ENCODE assay signal across 1 cellular context in genomic region chr1:147579532-147580199, GRCh38.
TF ChIP-seq lines count a peak whose summit lies in the region.

No MANE protein-coding gene starts in this region.

TF ChIP-seq in HepG2, 621 proteins besides CTCF, POLR2A, EP300 and RAD21 (continued from another document and continues in another):
- TF ChIP-seq ZBTB10 (CRISPR knock-in tag; IDR thresholded peaks at IDR 0.05; ENCODE audit: borderline replicate concordance) (no peak), JUNB (CRISPR knock-in tag; IDR thresholded peaks at IDR 0.05; ENCODE audit: borderline replicate concordance) (no peak), POGK (CRISPR knock-in tag; conservative IDR thresholded peaks at IDR 0.05) (no peak), HMG20B (CRISPR knock-in tag; conservative IDR thresholded peaks at IDR 0.05) (no peak), SOX13 (IDR thresholded peaks at IDR 0.05) (no peak), SOX13 (CRISPR knock-in tag; conservative IDR thresholded peaks at IDR 0.05 in 1 of 2, IDR thresholded peaks at IDR 0.05 in 1 of 2) (peak in 1 of 2 experiments; percentile 57; a peak in 2 of 4 replicates), SP2 (CRISPR knock-in tag; IDR thresholded peaks at IDR 0.05) (no peak), ZNF749 (CRISPR knock-in tag; IDR thresholded peaks at IDR 0.05; ENCODE audit: borderline replicate concordance) (no peak), SNAI1 (CRISPR knock-in tag; IDR thresholded peaks at IDR 0.05; ENCODE audit: borderline replicate concordance) (no peak), SRSF9 (IDR thresholded peaks at IDR 0.05; ENCODE audit: borderline replicate concordance, insufficient read depth, low read depth, low read length, poor library complexity, severe bottlenecking) (no peak), MEIS2 (CRISPR knock-in tag; IDR thresholded peaks at IDR 0.05) (no peak), HIC2 (CRISPR knock-in tag; IDR thresholded peaks at IDR 0.05; ENCODE audit: low read depth) (no peak), SAFB2 (CRISPR knock-in tag; IDR thresholded peaks at IDR 0.05; ENCODE audit: borderline replicate concordance, low read depth) (no peak), RFXAP (CRISPR knock-in tag; IDR thresholded peaks at IDR 0.05; ENCODE audit: borderline replicate concordance) (0 out of 2 replicates have a peak, but pooled peaks have one; percentile 28), HNRNPUL1 (IDR thresholded peaks at IDR 0.05; ENCODE audit: low read depth, low read length) (0 out of 2 replicates have a peak, but pooled peaks have one; percentile 58), ATF3 (CRISPR knock-in tag; IDR thresholded peaks at IDR 0.05) (no peak), ZNF724P (CRISPR knock-in tag; IDR thresholded peaks at IDR 0.05; ENCODE audit: borderline replicate concordance) (no peak), NFE2L1 (CRISPR knock-in tag; IDR thresholded peaks at IDR 0.05; ENCODE audit: borderline replicate concordance) (no peak), DR1 (CRISPR knock-in tag; IDR thresholded peaks at IDR 0.05) (no peak), SIX1 (CRISPR knock-in tag; IDR thresholded peaks at IDR 0.05; ENCODE audit: borderline replicate concordance) (no peak), TMF1 (CRISPR knock-in tag; IDR thresholded peaks at IDR 0.05; ENCODE audit: low read depth) (no peak), ZBTB43 (CRISPR knock-in tag; conservative IDR thresholded peaks at IDR 0.05) (no peak), ZNF839 (CRISPR knock-in tag; IDR thresholded peaks at IDR 0.05; ENCODE audit: borderline replicate concordance) (no peak), TCF7L2 (IDR thresholded peaks at IDR 0.05; ENCODE audit: low read depth, low read length) (no peak), MAFF (IDR thresholded peaks at IDR 0.05; ENCODE audit: low read depth, low read length) (peak; percentile 38; the same call in 1 of the 2 replicates), ZNF644 (CRISPR knock-in tag; IDR thresholded peaks at IDR 0.05; ENCODE audit: low read depth) (0 out of 2 replicates have a peak, but pooled peaks have one; percentile 34), ZNF276 (CRISPR knock-in tag; IDR thresholded peaks at IDR 0.05; ENCODE audit: low read depth) (no peak), HOXA3 (CRISPR knock-in tag; IDR thresholded peaks at IDR 0.05) (peak; percentile 53; the same call in 1 of the 2 replicates), TERF1 (CRISPR knock-in tag; IDR thresholded peaks at IDR 0.05) (no peak), FOXK2 (IDR thresholded peaks at IDR 0.05) (no peak), TEAD2 (CRISPR knock-in tag; IDR thresholded peaks at IDR 0.05) (no peak), MAFK (conservative IDR thresholded peaks at IDR 0.05 in 1 of 2, IDR thresholded peaks at IDR 0.05 in 1 of 2; ENCODE audit: low read length in 2 of 2) (peak in 1 of 2 experiments; percentile 32; a peak in 1 of 4 replicates), HNF1A (IDR thresholded peaks at IDR 0.05; ENCODE audit: low read depth) (peak; percentile 93), HNF1A (CRISPR knock-in tag; IDR thresholded peaks at IDR 0.05; ENCODE audit: borderline replicate concordance) (peak; percentile 95), ZNF451 (CRISPR knock-in tag; IDR thresholded peaks at IDR 0.05) (no peak), FOSL1 (CRISPR knock-in tag; IDR thresholded peaks at IDR 0.05; ENCODE audit: borderline replicate concordance) (no peak), ELF1 (CRISPR knock-in tag; IDR thresholded peaks at IDR 0.05) (no peak), ZNF550 (CRISPR knock-in tag; IDR thresholded peaks at IDR 0.05; ENCODE audit: borderline replicate concordance) (no peak), ZFP36L2 (CRISPR knock-in tag; IDR thresholded peaks at IDR 0.05) (no peak), PAXIP1 (CRISPR knock-in tag; conservative IDR thresholded peaks at IDR 0.05) (peak; percentile 49), KDM5A (IDR thresholded peaks at IDR 0.05; ENCODE audit: borderline replicate concordance, low read length) (no peak)
